ENCODE assay signal across 19 cellular contexts in genomic region chr10:79430946-79431345, GRCh38. TPM values are rescaled to one million over a fixed set of nuclear protein-coding genes. Genes with fewer than 3 reads are reported as not detected.
DNase-seq lines count a peak whose midpoint lies in the region; ATAC-seq and TF ChIP-seq lines count a peak whose summit lies in the region.
"Had no signal": no experiment of that assay in that cellular context is flagged by ENCODE, and none has a peak within 500 bp of the region (broad histone marks: within the 10 kb centered on the region; RNA-seq: fewer than 3 reads in every experiment).

No MANE protein-coding gene starts in this region.

- BruUV-seq in Panc1 (replicated peaks; lab: Mats Ljungman, UMichigan): no TSS peak

- TF ChIP-seq POLR2A in esophagus muscularis mucosa (IDR thresholded peaks at IDR 0.05; ENCODE audit: low read depth) (no peak), transverse colon (IDR thresholded peaks at IDR 0.05) (no peak)

- H3K4me1 ChIP-seq in Panc1 (ENCODE audit: control insufficient read depth, insufficient read depth, low read length) (peaks cover 8% of the 10 kb centered on the region), esophagus muscularis mucosa (peaks cover 60 to 72% (median 65%) of the 10 kb centered on the region in 4 donors), transverse colon (peaks cover 21 to 51% (median 38%) of the 10 kb centered on the region in 4 donors)
- H3K4me1 ChIP-seq: foreskin keratinocyte had no signal

- H3K9me3 ChIP-seq in Panc1 (ENCODE audit: control insufficient read depth, insufficient read depth, low read depth, low read length) (no peaks in the 10 kb centered on the region), esophagus muscularis mucosa (no peaks in the 10 kb centered on the region), transverse colon (no peaks in the 10 kb centered on the region)

- H3K27me3 ChIP-seq in Panc1 (ENCODE audit: control insufficient read depth, insufficient read depth, low read length) (no peaks in the 10 kb centered on the region), esophagus muscularis mucosa (no peaks in the 10 kb centered on the region), transverse colon (no peaks in the 10 kb centered on the region)
- H3K27me3 ChIP-seq: foreskin keratinocyte had no signal

- H3K27ac ChIP-seq in Panc1 (ENCODE audit: low read length) (no peak overlapping the region), esophagus muscularis mucosa (replicated peaks in 1 of 4) (peak overlapping the region; percentile 56 to 97 (median 94)), transverse colon (peak overlapping the region; percentile 85 to 97 (median 89))
- H3K27ac ChIP-seq: foreskin keratinocyte had no signal

- H3K36me3 ChIP-seq in Panc1 (ENCODE audit: control insufficient read depth, insufficient read depth, low read length) (no peaks in the 10 kb centered on the region), esophagus muscularis mucosa (peaks cover 0 to 53% (median 38%) of the 10 kb centered on the region in 4 donors), transverse colon (no peaks in the 10 kb centered on the region)

- intact Hi-C loops in Panc1 (cut with micrococcal nuclease; ENCODE audit: unreplicated experiment) (no loop called here), esophagus muscularis mucosa (cut with DNase I) (no loop called here), posterior vena cava (cut with DNase I) (no loop called here), transverse colon (cut with DNase I; ENCODE audit: low total_unique reads) (no loop called here)

- 45% methylated on average over 1 of the region's 2 CpGs for WGBS in esophagus muscularis mucosa
- WGBS in transverse colon (ENCODE audit: low coverage in 1 of 2), 2 donors: 46% methylated on average over 2 of the region's 2 CpGs; no CpG with 5 or more reads in 1 of the 2 donors

- TF ChIP-seq EP300 in esophagus muscularis mucosa (IDR thresholded peaks at IDR 0.05) (no peak), transverse colon (IDR thresholded peaks at IDR 0.05; ENCODE audit: low read depth) (no peak)

- H3K4me3 ChIP-seq in Panc1 (ENCODE audit: low read depth in 2 of 2, low read length in 2 of 2) (no peak overlapping the region), esophagus muscularis mucosa (no peak overlapping the region), transverse colon (no peak overlapping the region)

- POLR2A ChIA-PET in Panc1 (lab: Charles Lee): no interaction called here

- no peak for TF ChIP-seq CTCF in Panc1 (IDR thresholded peaks at IDR 0.05)
- no peak for TF ChIP-seq CTCF in esophagus muscularis mucosa (IDR thresholded peaks at IDR 0.05)
- TF ChIP-seq CTCF in transverse colon (IDR thresholded peaks at IDR 0.05): no peak

- in situ Hi-C loops in Panc1 (cut with HindIII; ENCODE audit: low pct_unique_long_range_greater_than_20kb, low sequenced_read_pairs): no loop called here
- in situ Hi-C loops in transverse colon (cut with MboI; ENCODE audit: low pct_ligation_motif_present in 1 of 4, low pct_unique_long_range_greater_than_20kb in 1 of 4, low sequenced_read_pairs in 3 of 4): no loop called here

- CTCF ChIA-PET in Panc1 (lab: Charles Lee): no interaction called here

- DNase-seq in Panc1 (ENCODE audit: low read depth, low spot score): no peak
- no peak for DNase-seq in esophagus muscularis mucosa (ENCODE audit: extremely low spot score)
- peak; percentile 49 for DNase-seq in posterior vena cava (ENCODE audit: low spot score)
- DNase-seq in transverse colon: no peak
- no peak for DNase-seq in NCI-H1436 (lab: John Stamatoyannopoulos, UW)
- DNase-seq in amygdala (lab: John Stamatoyannopoulos, UW): no peak
- DNase-seq in activated CD4-positive, alpha-beta T cell treated with anti-CD3 and anti-CD28 coated beads for 4 hours: no peak
- DNase-seq: activated CD4-positive, alpha-beta T cell treated with anti-CD3 and anti-CD28 coated beads, Interleukin-2, amount 50 U/mL, for 48 hours; CD4-positive, CD25-positive, alpha-beta regulatory T cell; effector CD8-positive, alpha-beta T cell; EL; foreskin keratinocyte; NCI-H1105 treated with DMSO at 0.1 percent for 48 hours; NCI-H2029 treated with DMSO at 0.1 percent for 48 hours; NCI-H345; stimulated activated CD8-positive, alpha-beta memory T cell treated with anti-CD3 and anti-CD28 coated beads, Interleukin-4, amount 100 ng/mL, for 48 hours; T-helper 9 cell had no signal

- ATAC-seq in Panc1: peak; percentile 45; the same call in 1 of the 2 replicates
- ATAC-seq: foreskin keratinocyte, WTC11 had no signal

RNA-seq across cellular contexts. Expression of gene ZCCHC24, which starts 14.5 kb away (rescaled TPM):
- 7.8 TPM for total RNA-seq in Panc1 (2021; ENCODE audit: unreplicated experiment)
- 11.3 TPM for polyA plus RNA-seq in Panc1 (2012; ENCODE audit: insufficient read length)
- total RNA-seq in esophagus muscularis mucosa: 100 to 1,000 TPM; 100 to 156 (median 120) TPM
- total RNA-seq in posterior vena cava: 100 to 1,000 TPM; 113 to 125 TPM
- 10 to 100 TPM; 15.6 to 41.1 (median 22.5) TPM for total RNA-seq in transverse colon
- polyA plus RNA-seq: neural cell had no signal
